ENCODE assay signal across 10 cellular contexts in the genomic region with DNA sequence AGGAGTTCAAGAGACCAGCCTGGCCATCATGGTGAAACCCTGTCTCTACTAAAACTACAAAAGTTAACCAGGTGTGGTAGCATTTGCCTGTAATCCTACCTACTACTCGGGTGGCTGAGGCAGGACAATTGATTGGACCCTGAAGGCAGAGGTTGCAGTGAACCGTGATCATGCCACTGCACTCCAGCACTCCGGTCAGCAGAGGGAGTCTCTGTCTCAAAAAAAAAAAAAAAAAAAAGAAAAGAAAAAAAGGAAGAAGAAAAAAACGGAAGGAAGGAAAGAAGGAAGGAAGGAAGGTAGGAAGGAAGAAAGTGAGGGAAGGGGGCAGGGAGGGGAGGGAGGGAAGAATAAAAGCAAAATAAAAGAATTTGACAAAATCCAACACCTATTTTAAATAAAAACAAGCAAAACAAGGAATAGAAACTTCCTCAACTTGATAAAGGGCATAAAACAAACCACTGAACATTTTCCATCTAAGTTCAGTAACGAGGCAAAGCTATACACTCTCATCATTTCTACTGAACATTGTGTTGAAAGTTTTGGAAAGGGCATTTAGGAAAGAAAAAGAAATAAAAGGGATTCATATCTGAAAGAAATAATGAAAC.
DNase-seq lines count a peak whose midpoint lies in the region; ATAC-seq and TF ChIP-seq lines count a peak whose summit lies in the region.
"Had no signal": no experiment of that assay in that cellular context is flagged by ENCODE, and none has a peak within 500 bp of the region (broad histone marks: within the 10 kb centered on the region; RNA-seq: fewer than 3 reads in every experiment).

No MANE protein-coding gene starts in this region.

- DNase-seq in A673 (ENCODE audit: low spot score) (peak; percentile 6), HCEC 1CT (peak; percentile 2), RKO (ENCODE audit: low spot score) (peak; percentile 31), foreskin keratinocyte (no peak), NCI-H1048 (lab: John Stamatoyannopoulos, UW) (no peak), ecto neural progenitor cell (ENCODE audit: low spot score) (no peak)
- DNase-seq: dermis blood vessel endothelial cell, upper lobe of left lung had no signal

- H3K4me3 ChIP-seq in A673 (ENCODE audit: low read depth, low read length, poor library complexity, severe bottlenecking): no peak overlapping the region
- H3K4me3 ChIP-seq: upper lobe of left lung had no signal

- H3K4me1 ChIP-seq in A673 (ENCODE audit: insufficient read depth, low read length, poor library complexity, severe bottlenecking) (no peaks in the 10 kb centered on the region), foreskin keratinocyte (no peaks in the 10 kb centered on the region)
- H3K4me1 ChIP-seq: upper lobe of left lung had no signal

- ATAC-seq in foreskin keratinocyte: peak; percentile 63
- ATAC-seq in HG02870 (IDR thresholded peaks at IDR 0.05; ENCODE audit: unreplicated experiment): no peak
- ATAC-seq in GM19035 (IDR thresholded peaks at IDR 0.05; ENCODE audit: unreplicated experiment): no peak

- H3K27ac ChIP-seq in A673 (ENCODE audit: low read depth, low read length, poor library complexity, severe bottlenecking) (no peak overlapping the region), foreskin keratinocyte (no peak overlapping the region)
- H3K27ac ChIP-seq: upper lobe of left lung had no signal

- CTCF ChIA-PET in A673 (lab: Charles Lee): no interaction called here

- peaks cover 4% of the 10 kb centered on the region for H3K9me3 ChIP-seq in A673 (ENCODE audit: low read depth, low read length, poor library complexity, severe bottlenecking)
- H3K9me3 ChIP-seq: upper lobe of left lung had no signal

- BruUV-seq in A673 (replicated peaks; lab: Mats Ljungman, UMichigan): no TSS peak

- intact Hi-C loops in A673 (cut with micrococcal nuclease; ENCODE audit: unreplicated experiment): no loop called here

- no peaks in the 10 kb centered on the region for H3K36me3 ChIP-seq in A673 (ENCODE audit: insufficient read depth, low read length, poor library complexity, severe bottlenecking)
- H3K36me3 ChIP-seq: upper lobe of left lung had no signal

- no peaks in the 10 kb centered on the region for H3K27me3 ChIP-seq in A673 (replicated peaks; ENCODE audit: insufficient read depth, low read depth, low read length, poor library complexity)
- no peaks in the 10 kb centered on the region for H3K27me3 ChIP-seq in foreskin keratinocyte
- H3K27me3 ChIP-seq: upper lobe of left lung had no signal

- TF ChIP-seq CTCF in A673 (conservative IDR thresholded peaks at IDR 0.05; ENCODE audit: low read depth, low read length): peak; percentile 51
- no peak for TF ChIP-seq CTCF in foreskin keratinocyte (conservative IDR thresholded peaks at IDR 0.05)

- POLR2A ChIA-PET in A673 (lab: Charles Lee; ENCODE audit: low non-redundant PET): no interaction called here

Comparison
In these comparisons a context has a peak if more than half of its experiments do, and no peak if none do; other contexts are left out.
1. DNase-seq: peak in A673 (single experiment), HCEC 1CT (single experiment) and RKO (single experiment); none in foreskin keratinocyte (0 of 2), NCI-H1048 (single experiment) and ecto neural progenitor cell (single experiment).